ENCODE assay signal across 8 cellular contexts in the genomic region with DNA sequence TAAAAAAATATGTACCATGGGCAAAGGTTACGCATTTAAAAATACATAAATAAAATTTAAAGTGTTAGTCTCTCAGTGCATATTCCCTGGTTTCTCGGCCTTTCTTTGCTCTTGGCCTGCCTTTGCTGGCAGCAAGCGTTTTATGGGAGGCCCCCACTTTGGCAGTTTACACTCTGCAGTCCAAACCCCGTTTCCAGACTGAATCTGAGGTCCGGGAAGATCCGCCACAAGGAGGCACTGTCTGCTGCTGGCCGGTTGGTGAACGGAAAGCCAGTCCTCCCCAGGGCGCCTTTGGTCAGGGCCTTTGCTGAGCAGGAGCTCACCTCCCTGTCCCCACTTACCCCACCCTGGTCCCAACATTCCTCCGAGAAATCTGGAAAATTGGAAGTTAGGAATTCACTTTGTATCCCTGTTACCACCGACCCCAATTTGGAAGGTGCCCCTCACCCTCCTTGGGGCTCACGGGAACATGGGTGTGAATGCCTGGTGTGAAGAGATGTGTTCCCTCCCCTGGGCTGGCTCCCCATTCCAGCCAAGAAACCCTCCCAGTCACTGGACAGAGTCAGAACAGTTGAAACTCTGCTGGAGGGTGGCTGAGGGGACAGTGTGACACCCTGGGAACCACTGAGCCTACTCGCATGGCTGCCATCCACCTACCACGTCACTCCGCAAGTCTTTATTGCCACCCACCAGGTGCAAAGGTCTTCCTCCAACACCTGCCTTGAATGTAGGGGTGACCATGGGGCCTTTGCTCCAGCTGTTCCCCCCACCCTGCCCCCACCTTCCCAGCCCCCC. TPM values are rescaled to one million over a fixed set of nuclear protein-coding genes. Genes with fewer than 3 reads are reported as not detected.
A peak's percentile ranks its signal among the peaks of the same experiment; 100 is the strongest.
DNase-seq lines count a peak whose midpoint lies in the region; ATAC-seq and TF ChIP-seq lines count a peak whose summit lies in the region.

No MANE protein-coding gene starts in this region.

- H3K9me3 Mint-ChIP-seq in glutamatergic neuron (ENCODE audit: unreplicated experiment), result no peaks in the 10 kb centered on the region

- peaks cover 6% of the 10 kb centered on the region for H3K27me3 Mint-ChIP-seq in glutamatergic neuron (ENCODE audit: unreplicated experiment)

- CTCF ChIA-PET in OCI-LY7 (lab: Charles Lee; ENCODE audit: unreplicated experiment), result no interaction called here

- no peak overlapping the region for H3K4me3 ChIP-seq in OCI-LY7 (ENCODE audit: low read depth, low read length, poor library complexity, severe bottlenecking)

- no peak for ATAC-seq in HG03045 (IDR thresholded peaks at IDR 0.05; ENCODE audit: unreplicated experiment)

- H4K20me1 ChIP-seq in OCI-LY7 (ENCODE audit: insufficient read depth, low read length), result no peaks in the 10 kb centered on the region

- H3K27ac Mint-ChIP-seq in glutamatergic neuron (ENCODE audit: unreplicated experiment), result no peak overlapping the region

- no TSS peak for BruUV-seq in OCI-LY7 (replicated peaks; lab: Mats Ljungman, UMichigan)

- H3K36me3 ChIP-seq in OCI-LY7 (ENCODE audit: insufficient read depth, low read length), result peaks cover 56% of the 10 kb centered on the region

- H3K27ac ChIP-seq in OCI-LY7 (ENCODE audit: low read depth, low read length, poor library complexity, severe bottlenecking), result peak overlapping the region; percentile 6

- peaks cover 14% of the 10 kb centered on the region for H3K4me1 ChIP-seq in OCI-LY7 (ENCODE audit: insufficient read depth, low read length, poor library complexity, severe bottlenecking)

- TF ChIP-seq CTCF in OCI-LY7 (conservative IDR thresholded peaks at IDR 0.05; ENCODE audit: low read length) (peak; percentile 98), glutamatergic neuron (IDR thresholded peaks at IDR 0.05; ENCODE audit: partially characterized antibody, unreplicated experiment) (peak; percentile 66)

- H3K9me2 ChIP-seq in OCI-LY7 (ENCODE audit: insufficient read depth, low read length), result no peaks in the 10 kb centered on the region

- H2AFZ ChIP-seq in OCI-LY7 (ENCODE audit: low read length), result no peak overlapping the region

- no peak overlapping the region for H3K4me2 ChIP-seq in OCI-LY7 (ENCODE audit: low read length)

- H3K4me3 Mint-ChIP-seq in glutamatergic neuron (ENCODE audit: unreplicated experiment), result no peak overlapping the region

- no peaks in the 10 kb centered on the region for H3K4me1 Mint-ChIP-seq in glutamatergic neuron (ENCODE audit: low read depth, unreplicated experiment)

- DNase-seq in NCI-H526 (lab: John Stamatoyannopoulos, UW), result peak; percentile 34 to 79
- no peak for DNase-seq in NCI-H526 treated with DMSO at 0.1 percent for 48 hours (lab: John Stamatoyannopoulos, UW)
- DNase-seq in OCI-LY7 (ENCODE audit: low spot score), result peak; percentile 63
- DNase-seq in activated naive CD4-positive, alpha-beta T cell treated with Interleukin-2 at 50 U/mL for 16 hours, result peak; percentile 64
- DNase-seq in glutamatergic neuron, result peak; percentile 86
- peak in 7 of 10 donors; percentile 32 to 89 (median 56) for DNase-seq in posterior cingulate gyrus
- DNase-seq in DMS114 treated with DMSO at 0.1 percent for 48 hours (lab: John Stamatoyannopoulos, UW; ENCODE audit: unreplicated experiment), result no peak

- H3K79me2 ChIP-seq in OCI-LY7 (ENCODE audit: insufficient read depth, low read depth, low read length), result no peaks in the 10 kb centered on the region

- POLR2A ChIA-PET in OCI-LY7 (lab: Charles Lee), result interaction anchor here (0.5 kb wide), 1 partner anchor 58 kb away, joined by 3 read pairs; no protein-coding TSS in a partner anchor

- H3K36me3 Mint-ChIP-seq in glutamatergic neuron (ENCODE audit: unreplicated experiment), result no peaks in the 10 kb centered on the region

- intact Hi-C loops in OCI-LY7 (cut with micrococcal nuclease; ENCODE audit: unreplicated experiment), result loop anchor here (2.0 to 5.0 kb wide), 3 partner anchors 15 to 105 kb away; partner anchors contain the start of genes CDC42BPG and MAP4K2
- intact Hi-C loops in posterior cingulate gyrus (cut with DNase I), result no loop called here

- no peaks in the 10 kb centered on the region for H3K9me3 ChIP-seq in OCI-LY7 (ENCODE audit: low read length)

RNA-seq across cellular contexts. Expression of gene SF1, which starts 9.4 kb away (rescaled TPM):
- 247 and 261 TPM in 2 replicates for total RNA-seq in OCI-LY7 (2014; rRNA removed; shearing (Covaris generic))
- total RNA-seq in OCI-LY7 (2022) (535 TPM in 2 replicates), glutamatergic neuron (ENCODE audit: unreplicated experiment) (415 TPM)

RNA-seq across cellular contexts. Expression of gene MAP4K2, which starts 15.3 kb away (rescaled TPM):
- 109 and 115 TPM in 2 replicates for total RNA-seq in OCI-LY7 (2014; rRNA removed; shearing (Covaris generic))
- total RNA-seq in OCI-LY7 (2022) (110 and 122 TPM in 2 replicates), glutamatergic neuron (ENCODE audit: unreplicated experiment) (15.9 TPM)

RNA-seq across cellular contexts. Expression of gene MEN1, which starts 22.6 kb away (rescaled TPM):
- total RNA-seq in OCI-LY7 (2014; rRNA removed; shearing (Covaris generic)), result 29.8 and 44.4 TPM in 2 replicates
- total RNA-seq in OCI-LY7 (2022), result 71.6 and 72.4 TPM in 2 replicates
- 39.7 TPM for total RNA-seq in glutamatergic neuron (ENCODE audit: unreplicated experiment)

RNA-seq across cellular contexts. Expression of gene PYGM, which starts 27.9 kb away (rescaled TPM):
- total RNA-seq in OCI-LY7 (2014; rRNA removed; shearing (Covaris generic)), result 2.2 and 10.1 TPM in 2 replicates
- total RNA-seq in OCI-LY7 (2022), result 2.2 and 2.4 TPM in 2 replicates
- total RNA-seq in glutamatergic neuron (ENCODE audit: unreplicated experiment), result 5.5 TPM

RNA-seq across cellular contexts. Expression of gene RASGRP2, which starts 43.8 kb away (rescaled TPM):
- total RNA-seq in OCI-LY7 (2014; rRNA removed; shearing (Covaris generic)), result 127 and 145 TPM in 2 replicates
- 195 and 205 TPM in 2 replicates for total RNA-seq in OCI-LY7 (2022)
- 2.9 TPM for total RNA-seq in glutamatergic neuron (ENCODE audit: unreplicated experiment)

Comparison
In these comparisons a context has a peak if more than half of its experiments do, and no peak if none do; other contexts are left out.
1. DNase-seq: peak in NCI-H526 (2 of 2), OCI-LY7 (single experiment), activated naive CD4-positive, alpha-beta T cell treated with Interleukin-2 at 50 U/mL for 16 hours (single experiment), glutamatergic neuron (single experiment) and posterior cingulate gyrus (7 of 10); none in NCI-H526 treated with DMSO at 0.1 percent for 48 hours (single experiment) and DMS114 treated with DMSO at 0.1 percent for 48 hours (single experiment).